ENCODE assay signal across 16 cellular contexts in genomic region chr18:55119434-55119833, GRCh38.
"Had no signal": no experiment of that assay in that cellular context is flagged by ENCODE, and none has a peak within 500 bp of the region (broad histone marks: within the 10 kb centered on the region; RNA-seq: fewer than 3 reads in every experiment).

No MANE protein-coding gene starts in this region.

- H3K4me1 ChIP-seq: uterus had no signal

- H3K4me3 ChIP-seq: gastrocnemius medialis, skin epidermis, tibial nerve, uterus had no signal

- H3K36me3 ChIP-seq: gastrocnemius medialis, neutrophil, tibial nerve, uterus had no signal

- H3K9me3 ChIP-seq: gastrocnemius medialis, neutrophil, tibial nerve, uterus had no signal

- ATAC-seq: gastrocnemius medialis, natural killer cell, T-helper 17 cell had no signal

- H3K27ac ChIP-seq: neutrophil, tibial nerve, uterus had no signal

- DNase-seq: activated CD4-positive, alpha-beta T cell treated with anti-CD3 and anti-CD28 coated beads, Interleukin-2, amount 10 ng/mL, durations not matched to agents 7 days and 5 days; activated naive CD8-positive, alpha-beta T cell treated with anti-CD3 and anti-CD28 coated beads, Interleukin-2, amount 10 ng/mL, durations not matched to agents 7 days and 5 days; aorta; gastrocnemius medialis; natural killer cell; posterior cingulate gyrus; retina; stimulated activated CD4-positive, alpha-beta T cell treated with anti-CD3 and anti-CD28 coated beads, Interleukin-4, amount 100 ng/mL, for 4 hours; stimulated activated CD8-positive, alpha-beta memory T cell treated with anti-CD3 and anti-CD28 coated beads, Interleukin-4, amount 100 ng/mL, for 48 hours; stimulated activated naive CD4-positive, alpha-beta T cell treated with Interleukin-2 at 50 U/mL for 16 hours; substantia nigra; T-helper 17 cell; uterus had no signal

- H3K27me3 ChIP-seq: gastrocnemius medialis, neutrophil, tibial nerve, uterus had no signal
